ENCODE assay signal across 26 cellular contexts in the genomic region with DNA sequence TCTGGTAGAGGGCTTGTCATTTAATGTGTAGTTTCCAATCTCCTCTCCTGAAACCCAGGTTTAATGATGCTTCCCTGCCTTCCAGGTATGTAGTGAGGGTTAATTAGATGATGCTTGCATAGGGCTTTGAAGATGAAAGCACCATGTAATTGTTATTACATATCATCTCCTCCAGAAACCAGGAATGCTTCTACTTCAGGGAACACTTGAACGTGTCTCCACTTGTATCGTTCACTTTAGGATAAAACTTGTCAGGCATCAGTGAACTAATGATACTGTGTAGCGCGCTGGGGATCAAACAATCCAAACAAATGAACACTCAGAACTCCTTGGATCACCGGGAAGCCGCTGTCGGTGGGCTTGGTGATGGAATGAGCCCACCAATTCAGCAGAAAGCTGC.
"Had no signal": no experiment of that assay in that cellular context is flagged by ENCODE, and none has a peak within 500 bp of the region (broad histone marks: within the 10 kb centered on the region; RNA-seq: fewer than 3 reads in every experiment).

No MANE protein-coding gene starts in this region.

- H3K4me1 ChIP-seq: breast epithelium had no signal

- H3K36me3 ChIP-seq: breast epithelium had no signal

- H3K27ac ChIP-seq: breast epithelium had no signal

- DNase-seq: activated CD4-positive, alpha-beta T cell treated with anti-CD3 and anti-CD28 coated beads for 48 hours; activated CD4-positive, alpha-beta T cell treated with anti-CD3 and anti-CD28 coated beads, Interleukin-2, amount 50 U/mL, for 4 hours; activated CD4-positive, CD25-positive, alpha-beta regulatory T cell treated with anti-CD3 and anti-CD28 coated beads, Interleukin-2, amount 50 U/mL, for 72 hours; activated CD8-positive, alpha-beta memory T cell treated with anti-CD3 and anti-CD28 coated beads, Interleukin-2, amount 50 U/mL, for 48 hours; activated CD8-positive, alpha-beta T cell treated with anti-CD3 and anti-CD28 coated beads, Interleukin-2, amount 10 ng/mL, durations not matched to agents 7 days and 5 days; activated naive CD4-positive, alpha-beta T cell treated with anti-CD3 and anti-CD28 coated beads, Interleukin-2, amount 50 U/mL, for 16 hours; activated naive CD8-positive, alpha-beta T cell treated with anti-CD3 and anti-CD28 coated beads, Interleukin-2, amount 10 ng/mL, durations not matched to agents 7 days and 5 days; activated T-cell treated with anti-CD3 and anti-CD28 coated beads, Interleukin-2, amount 50 U/mL, for 1 hour; aorta; central memory CD4-positive, alpha-beta T cell; Kasumi-1; KBM-7; NCI-H1048; NCI-H1417 treated with DMSO at 0.1 percent for 48 hours; NCI-H1694; NCI-H2081; NCI-H2171; NCI-H2227 treated with DMSO at 0.1 percent for 48 hours; NCI-H510A; NCI-H526 treated with DMSO at 0.1 percent for 48 hours; PC-3; SHP77; T-helper 17 cell; T-helper 9 cell had no signal

- ATAC-seq: activated CD8-positive, alpha-beta T cell treated with anti-CD3 and anti-CD28 coated beads, Interleukin-2, amount 10 ng/mL, durations not matched to agents 7 days and 5 days; PC-3; T-helper 17 cell; WTC11 had no signal

- H3K4me3 ChIP-seq: breast epithelium had no signal

- H3K27me3 ChIP-seq: breast epithelium had no signal

- H3K9me3 ChIP-seq: breast epithelium had no signal
